Comparison of ENCODE assay signal across 24 cellular contexts in genomic region chr2:241909769-241910168, GRCh38. TPM values are rescaled to one million over a fixed set of nuclear protein-coding genes. Genes with fewer than 3 reads are reported as not detected.
A peak's percentile ranks its signal among the peaks of the same experiment; 100 is the strongest.
DNase-seq lines count a peak whose midpoint lies in the region; ATAC-seq and TF ChIP-seq lines count a peak whose summit lies in the region.
"Had no signal": no experiment of that assay in that cellular context is flagged by ENCODE, and none has a peak within 500 bp of the region (broad histone marks: within the 10 kb centered on the region; RNA-seq: fewer than 3 reads in every experiment).

No MANE protein-coding gene starts in this region.

- no peaks in the 10 kb centered on the region for H3K4me1 ChIP-seq in Peyer's patch
- H3K4me1 ChIP-seq in spleen: no peaks in the 10 kb centered on the region
- H3K4me1 ChIP-seq: Caco-2, HAP-1, SJSA1 had no signal

- no peaks in the 10 kb centered on the region for H3K9me3 ChIP-seq in Peyer's patch
- peaks cover 0 to 20% (median 15%) of the 10 kb centered on the region in 8 donors for H3K9me3 ChIP-seq in spleen
- H3K9me3 ChIP-seq: Caco-2, HAP-1, SJSA1 had no signal

- no peak for TF ChIP-seq CTCF in Peyer's patch (IDR thresholded peaks at IDR 0.05)
- no peak for TF ChIP-seq CTCF in spleen (IDR thresholded peaks at IDR 0.05 in 8 of 11, conservative IDR thresholded peaks at IDR 0.05 in 3 of 11)

- ATAC-seq in left lobe of liver (peak; percentile 77), HG03135 (IDR thresholded peaks at IDR 0.05; ENCODE audit: unreplicated experiment) (no peak), GM21576 (IDR thresholded peaks at IDR 0.05; ENCODE audit: unreplicated experiment) (no peak), HG02642 (IDR thresholded peaks at IDR 0.05; ENCODE audit: poor library complexity, unreplicated experiment) (no peak)

- TF ChIP-seq POLR2A in Peyer's patch (IDR thresholded peaks at IDR 0.05) (no peak), spleen (IDR thresholded peaks at IDR 0.05) (no peak)

- 90 to 95% (median 93%) methylated on average over 12 of the region's 12 CpGs for WGBS in spleen, 5 donors

- no peaks in the 10 kb centered on the region for H3K36me3 ChIP-seq in Peyer's patch
- H3K36me3 ChIP-seq in spleen: peaks cover 0 to 41% (median 2%) of the 10 kb centered on the region in 6 donors
- H3K36me3 ChIP-seq: HAP-1, SJSA1 had no signal

- H3K27me3 ChIP-seq in Peyer's patch (no peaks in the 10 kb centered on the region), spleen (replicated peaks in 1 of 7) (no peaks in the 10 kb centered on the region)
- H3K27me3 ChIP-seq: BLaER1 had no signal

- intact Hi-C loops in spleen (cut with DNase I; ENCODE audit: low total_unique reads): no loop called here

- H3K27ac ChIP-seq in Peyer's patch (no peak overlapping the region), spleen (no peak overlapping the region)
- H3K27ac ChIP-seq: BLaER1, GM23248, SJSA1 had no signal

- H3K4me3 ChIP-seq in Peyer's patch: no peak overlapping the region
- H3K4me3 ChIP-seq in spleen: no peak overlapping the region
- H3K4me3 ChIP-seq: BLaER1, GM23248, HAP-1, SJSA1 had no signal

- peak; percentile 7 for DNase-seq in D341Med (ENCODE audit: low spot score)
- peak in 2 of 3 donors; percentile 13 to 27 for DNase-seq in Peyer's patch
- DNase-seq in left lobe of liver (ENCODE audit: low spot score): peak; percentile 46
- DNase-seq in spleen: peak; percentile 30
- DNase-seq: Caco-2; CD4-positive, alpha-beta memory T cell; DMS153; GM23248; Karpas-422; MV-4-11; NCI-H1694; NCI-H2081 treated with DMSO at 0.1 percent for 48 hours; NCI-H2171 treated with DMSO at 0.1 percent for 48 hours; NCI-H524 treated with DMSO at 0.1 percent for 48 hours; NCI-H82 had no signal

RNA-seq across cellular contexts. Expression of gene RTP5, which starts 40.2 kb away (rescaled TPM):
- total RNA-seq in Peyer's patch: under 1 TPM in 1 of 4 donors, not detected in 3; 0.54 TPM
- not detected for total RNA-seq in left lobe of liver
- total RNA-seq in spleen: 1 to 10 TPM in 4 of 7 donors, under 1 TPM in 3; 0.34 to 2.2 (median 1.0) TPM
- polyA plus RNA-seq in spleen: under 1 TPM; 0.39 to 0.93 (median 0.49) TPM
- total RNA-seq: Caco-2, G401, GM23248, M059J, OCI-LY7, SJSA1 had no signal
- polyA plus RNA-seq: CD4-positive, alpha-beta memory T cell; GM23248 had no signal

RNA-seq across cellular contexts. Expression of gene PDCD1, which starts 51.1 kb away (rescaled TPM):
- 1 to 10 TPM in 2 of 4 donors, not detected in 2; 1.6 to 2.7 TPM for total RNA-seq in Peyer's patch
- total RNA-seq in left lobe of liver: 0.18 TPM
- total RNA-seq in spleen: 1 to 10 TPM; 3.1 to 7.9 (median 5.4) TPM
- polyA plus RNA-seq in spleen: 1 to 10 TPM; 2.7 to 7.3 (median 5.2) TPM
- total RNA-seq: Caco-2, G401, GM23248, M059J, OCI-LY7, SJSA1 had no signal
- polyA plus RNA-seq: GM23248 had no signal
